8 cellular contexts compared by ENCODE assay signal in genomic region chr1:47434051-47434842, GRCh38. TPM values are rescaled to one million over a fixed set of nuclear protein-coding genes. Genes with fewer than 3 reads are reported as not detected.
A peak's percentile ranks its signal among the peaks of the same experiment; 100 is the strongest.
DNase-seq lines count a peak whose midpoint lies in the region; ATAC-seq and TF ChIP-seq lines count a peak whose summit lies in the region.

No MANE protein-coding gene starts in this region.

- peak overlapping the region in 4 of 8 donors; percentile 20 to 59 (median 46) for H3K4me3 Mint-ChIP-seq in CD4-positive, alpha-beta memory T cell

- no peaks in the 10 kb centered on the region for H3K27me3 Mint-ChIP-seq in CD4-positive, alpha-beta memory T cell

- peak overlapping the region; percentile 75 to 94 for H3K9ac ChIP-seq in mucosa of rectum (ENCODE audit: low read depth in 1 of 2, low read length in 2 of 2)

- no peak for ATAC-seq in GM18909 (IDR thresholded peaks at IDR 0.05; ENCODE audit: poor library complexity, unreplicated experiment)

- H3K36me3 ChIP-seq in mucosa of rectum (ENCODE audit: control insufficient read depth in 2 of 2, insufficient read depth in 2 of 2, low read length in 2 of 2): peaks cover 0 to 6% of the 10 kb centered on the region in 2 donors
- no peaks in the 10 kb centered on the region for H3K36me3 ChIP-seq in CD4-positive, alpha-beta memory T cell (ENCODE audit: insufficient read depth, low read length)

- H3K4me1 Mint-ChIP-seq in CD4-positive, alpha-beta memory T cell: peaks cover 17 to 50% (median 32%) of the 10 kb centered on the region in 4 donors

- H3K9me3 ChIP-seq in mucosa of rectum (ENCODE audit: control insufficient read depth in 2 of 2, low read length in 2 of 2): no peaks in the 10 kb centered on the region
- no peaks in the 10 kb centered on the region for H3K9me3 ChIP-seq in CD4-positive, alpha-beta memory T cell (ENCODE audit: control insufficient read depth in 1 of 2, low read length in 2 of 2)

- POLR2A ChIA-PET in AG04449 (lab: Yijun Ruan, JAX): no interaction called here
- POLR2A ChIA-PET in CD4-positive, alpha-beta memory T cell (lab: Charles Lee; ENCODE audit: partially characterized antibody): no interaction called here

- TF ChIP-seq CTCF in AG04449 (IDR thresholded peaks at IDR 0.05; ENCODE audit: insufficient read depth, low read length, missing control alignments) (no peak), dorsolateral prefrontal cortex (IDR thresholded peaks at IDR 0.05 in 54 of 56, conservative IDR thresholded peaks at IDR 0.05 in 2 of 56; ENCODE audit: low read depth in 1 of 56, partially characterized antibody in 56 of 56) (peak in 6 of 56 donors; percentile 7 to 29 (median 15))

- CTCF ChIA-PET in AG04449 (lab: Yijun Ruan, JAX): interaction anchor here (0.7 to 22.8 kb wide), 17 partner anchors 8 to 291 kb away, joined by 3 to 535 read pairs (median 21); no protein-coding TSS in a partner anchor
- CTCF ChIA-PET in CD4-positive, alpha-beta memory T cell (lab: Charles Lee; ENCODE audit: partially characterized antibody): interaction anchor here (0.7 to 9.7 kb wide), 4 partner anchors 15 to 293 kb away, joined by 5 to 138 read pairs (median 33); no protein-coding TSS in a partner anchor

- H3K4me3 ChIP-seq in AG04449 (ENCODE audit: low read depth, low read length) (peak overlapping the region; percentile 12; the same call in 1 of the 2 replicates), dorsolateral prefrontal cortex (peak overlapping the region in 41 of 59 donors; percentile 3 to 56 (median 24)), mucosa of rectum (ENCODE audit: low read length in 2 of 2) (peak overlapping the region; percentile 86 to 87)
- no peak overlapping the region for H3K4me3 ChIP-seq in CD4-positive, alpha-beta memory T cell (ENCODE audit: low read length in 2 of 2)

- H3K27ac ChIP-seq in dorsolateral prefrontal cortex (no peak overlapping the region), mucosa of rectum (ENCODE audit: low read depth in 2 of 2, low read length in 2 of 2) (peak overlapping the region; percentile 48 to 78)
- no peak overlapping the region for H3K27ac ChIP-seq in CD4-positive, alpha-beta memory T cell (ENCODE audit: low read depth, low read length)

- H3K27me3 ChIP-seq in dorsolateral prefrontal cortex (peaks cover 13 to 100% (median 96%) of the 10 kb centered on the region in 45 donors), mucosa of rectum (ENCODE audit: control insufficient read depth in 2 of 2, insufficient read depth in 2 of 2, low read length in 2 of 2) (peaks cover 0 to 10% of the 10 kb centered on the region in 2 donors)
- H3K27me3 ChIP-seq in CD4-positive, alpha-beta memory T cell (ENCODE audit: insufficient read depth, low read length): no peaks in the 10 kb centered on the region

- peaks cover 33 to 38% of the 10 kb centered on the region in 2 donors for H3K4me1 ChIP-seq in mucosa of rectum (ENCODE audit: control insufficient read depth in 2 of 2, insufficient read depth in 2 of 2, low read length in 2 of 2)
- H3K4me1 ChIP-seq in CD4-positive, alpha-beta memory T cell (ENCODE audit: insufficient read depth, low read length): peaks cover 31% of the 10 kb centered on the region

- H3K27ac Mint-ChIP-seq in CD4-positive, alpha-beta memory T cell: peak overlapping the region in 1 of 7 donors; percentile 97

- H3K9me3 Mint-ChIP-seq in CD4-positive, alpha-beta memory T cell: peaks cover 0 to 2% (median 0%) of the 10 kb centered on the region in 8 donors

- DNase-seq in AG04449 (ENCODE audit: low read depth, low spot score) (no peak), Kasumi-1 (lab: John Stamatoyannopoulos, UW) (peak; percentile 38 to 51), dorsolateral prefrontal cortex (peak in 5 of 10 donors; percentile 20 to 57 (median 39)), mesenteric fat pad (ENCODE audit: low spot score) (no peak), NCI-H2196 (lab: John Stamatoyannopoulos, UW; ENCODE audit: unreplicated experiment) (no peak)
- no peak for DNase-seq in CD4-positive, alpha-beta memory T cell

- peaks cover 0 to 14% of the 10 kb centered on the region in 2 donors for H3K36me3 Mint-ChIP-seq in CD4-positive, alpha-beta memory T cell

- intact Hi-C loops in dorsolateral prefrontal cortex (cut with DNase I): loop anchor here (5.0 to 10.0 kb wide), 3 partner anchors 99 to 293 kb away; partner anchors contain the start of genes CMPK1 (in 1 of the 2) and PDZK1IP1 (in 1 of the 2)
- intact Hi-C loops in CD4-positive, alpha-beta memory T cell (cut with micrococcal nuclease): no loop called here

RNA-seq across cellular contexts. Expression of gene FOXD2, which starts 3.6 kb away (rescaled TPM):
- total RNA-seq in dorsolateral prefrontal cortex (1 to 10 TPM in 7 of 120 experiments, under 1 TPM in 72, not detected in 41; 0.09 to 2.0 (median 0.25) TPM), mesenteric fat pad (0.13 TPM)
- under 1 TPM; 0.64 to 0.73 TPM for total RNA-seq in CD4-positive, alpha-beta memory T cell
- under 1 TPM; 0.07 to 0.11 TPM for polyA plus RNA-seq in CD4-positive, alpha-beta memory T cell

RNA-seq across cellular contexts. Expression of gene FOXE3, which starts 18.2 kb away (rescaled TPM):
- total RNA-seq in dorsolateral prefrontal cortex: under 1 TPM in 47 of 120 experiments, not detected in 73; 0.19 to 0.78 (median 0.37) TPM
- not detected for total RNA-seq in mesenteric fat pad
- not detected for total RNA-seq in CD4-positive, alpha-beta memory T cell
- not detected for polyA plus RNA-seq in CD4-positive, alpha-beta memory T cell

Comparison
In these comparisons a context has a peak if more than half of its experiments do, and no peak if none do; other contexts are left out.
1. DNase-seq: peak in Kasumi-1 (2 of 2); none in AG04449 (single experiment), mesenteric fat pad (single experiment), CD4-positive, alpha-beta memory T cell (0 of 5) and NCI-H2196 (single experiment).
2. H3K4me3 ChIP-seq: peak in AG04449 (single experiment), dorsolateral prefrontal cortex (41 of 59) and mucosa of rectum (2 of 2); none in CD4-positive, alpha-beta memory T cell (0 of 2).
3. H3K27ac ChIP-seq: peak in mucosa of rectum (2 of 2); none in dorsolateral prefrontal cortex (0 of 59) and CD4-positive, alpha-beta memory T cell (single experiment).